In genomic region chr22:42614312-42615091, GRCh38 we compare ENCODE assay signal across 8 cellular contexts. TPM values are rescaled to one million over a fixed set of nuclear protein-coding genes. Genes with fewer than 3 reads are reported as not detected.
DNase-seq lines count a peak whose midpoint lies in the region; ATAC-seq, FAIRE-seq and TF ChIP-seq lines count a peak whose summit lies in the region.

A gene with protein sequence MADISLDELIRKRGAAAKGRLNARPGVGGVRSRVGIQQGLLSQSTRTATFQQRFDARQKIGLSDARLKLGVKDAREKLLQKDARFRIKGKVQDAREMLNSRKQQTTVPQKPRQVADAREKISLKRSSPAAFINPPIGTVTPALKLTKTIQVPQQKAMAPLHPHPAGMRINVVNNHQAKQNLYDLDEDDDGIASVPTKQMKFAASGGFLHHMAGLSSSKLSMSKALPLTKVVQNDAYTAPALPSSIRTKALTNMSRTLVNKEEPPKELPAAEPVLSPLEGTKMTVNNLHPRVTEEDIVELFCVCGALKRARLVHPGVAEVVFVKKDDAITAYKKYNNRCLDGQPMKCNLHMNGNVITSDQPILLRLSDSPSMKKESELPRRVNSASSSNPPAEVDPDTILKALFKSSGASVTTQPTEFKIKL (minus strand): TSS chr22:42614883. CDS start chr22:42614857, 26 bp downstream.

- ATAC-seq in GM19043 (IDR thresholded peaks at IDR 0.05; ENCODE audit: low read depth, unreplicated experiment) (peak; percentile 45), HG03378 (IDR thresholded peaks at IDR 0.05; ENCODE audit: unreplicated experiment) (peak; percentile 58)
- peak; percentile 60 to 63 for ATAC-seq in activated CD4-positive, CD25-positive, alpha-beta regulatory T cell treated with anti-CD3 and anti-CD28 coated beads, Interleukin-2, amount 50 U/mL, for 24 hours

- H3K9me3 ChIP-seq in keratinocyte (ENCODE audit: control insufficient read depth, low read depth, low read length) = no peaks in the 10 kb centered on the region

- peak in 2 of 3 experiments; percentile 20 to 35 for TF ChIP-seq CTCF in keratinocyte (optimal IDR thresholded peaks at IDR 0.05 in 1 of 3, IDR thresholded peaks at IDR 0.05 in 1 of 3, conservative IDR thresholded peaks at IDR 0.05 in 1 of 3; ENCODE audit: extremely low read depth in 1 of 3, insufficient read depth in 2 of 3, low read length in 3 of 3)

- no peaks in the 10 kb centered on the region for H3K27me3 ChIP-seq in keratinocyte (ENCODE audit: control insufficient read depth, extremely low read depth, insufficient read depth, low read length)

- H4K20me1 ChIP-seq in keratinocyte (ENCODE audit: control insufficient read depth, extremely low read depth, insufficient read depth, low read length) = peaks cover 7% of the 10 kb centered on the region

- peak within 1 kb of the TSS; percentile 80 for H3K4me2 ChIP-seq in keratinocyte (ENCODE audit: control insufficient read depth, extremely low read depth, insufficient read depth, low read depth, low read length)

- H2AFZ ChIP-seq in keratinocyte (ENCODE audit: control insufficient read depth, low read length) = peak within 1 kb of the TSS; percentile 83

- peak within 1 kb of the TSS; percentile 73 to 90 (median 79) for H3K4me3 ChIP-seq in keratinocyte (ENCODE audit: control insufficient read depth in 2 of 3, extremely low read depth in 1 of 3, insufficient read depth in 2 of 3, low read depth in 1 of 3, low read length in 3 of 3)

- H3K4me1 ChIP-seq in keratinocyte (ENCODE audit: control insufficient read depth, extremely low read depth, insufficient read depth, low read length) = peaks cover 24% of the 10 kb centered on the region

- peak; percentile 46 for FAIRE-seq in keratinocyte (lab: Jason Lieb, UNC)

- peak within 1 kb of the TSS; percentile 92 for H3K9ac ChIP-seq in keratinocyte (ENCODE audit: control insufficient read depth, extremely low read depth, insufficient read depth, low read length)

- H3K9me1 ChIP-seq in keratinocyte (ENCODE audit: control insufficient read depth, extremely low read depth, insufficient read depth, low read length) = peaks cover 8% of the 10 kb centered on the region

- peak within 1 kb of the TSS; percentile 100 for H3K27ac ChIP-seq in keratinocyte (ENCODE audit: control insufficient read depth, insufficient read depth, low read length)

- peak; percentile 98 for DNase-seq in Ammon's horn (ENCODE audit: low spot score)
- DNase-seq in NCI-H446 treated with DMSO at 0.1 percent for 48 hours (lab: John Stamatoyannopoulos, UW) = peak; percentile 94
- peak; percentile 97 for DNase-seq in cerebellar cortex (ENCODE audit: low spot score)
- peak; percentile 88 for DNase-seq in keratinocyte (ENCODE audit: low read depth, low spot score)
- peak; percentile 97 for DNase-seq in stimulated activated CD4-positive, alpha-beta T cell treated with anti-CD3 and anti-CD28 coated beads, Interleukin-15, amount 100 ng/mL, for 1 hour (ENCODE audit: low read depth in 1 of 2, low spot score in 1 of 2)

- dilution Hi-C loops in keratinocyte (cut with MboI; ENCODE audit: extremely low pct_ligation_motif_present, low sequenced_read_pairs) = no loop called here

- peaks cover 44% of the 10 kb centered on the region for H3K79me2 ChIP-seq in keratinocyte (ENCODE audit: control insufficient read depth, insufficient read depth, low read length)

- H3K36me3 ChIP-seq in keratinocyte (ENCODE audit: control insufficient read depth in 2 of 2, extremely low read depth in 1 of 2, insufficient read depth in 2 of 2, low read length in 2 of 2) = peaks cover 8 to 16% of the 10 kb centered on the region in 2 experiments

RNA-seq across cellular contexts. Expression of the gene that starts here (rescaled TPM):
- 38.5 to 41.9 TPM (median 38.7 TPM) in 3 replicates for polyA plus RNA-seq in keratinocyte
- 25.1 TPM for polyA plus RNA-seq in keratinocyte (2011; ENCODE audit: low read depth)
- polyA plus RNA-seq in keratinocyte (2011; cell fraction: cytosol; rRNA removed) = 35.2 and 37.0 TPM in 2 replicates
- 53.9 and 59.9 TPM in 2 replicates for polyA plus RNA-seq in keratinocyte (2011; cell fraction: nucleus; rRNA removed)
- 38.2 and 44.5 TPM in 2 replicates for polyA plus RNA-seq in keratinocyte (2012; ENCODE audit: low replicate concordance)
- polyA minus RNA-seq in keratinocyte = 33.9 to 36.7 TPM (median 34.8 TPM) in 3 replicates
- polyA minus RNA-seq in keratinocyte (2011; cell fraction: cytosol; rRNA and poly(A)+ RNA removed) = 19.0 TPM
- polyA minus RNA-seq in keratinocyte (2011; cell fraction: nucleus; rRNA and poly(A)+ RNA removed) = 22.8 and 31.6 TPM in 2 replicates

Comparison
In these comparisons a context has a peak if more than half of its experiments do, and no peak if none do; other contexts are left out.
1. Peak in every context shown above with its lines: DNase-seq, ATAC-seq, H3K4me3 ChIP-seq and H3K27ac ChIP-seq.